Comparison of ENCODE assay signal across 9 cellular contexts in genomic region chr2:26469092-26469710, GRCh38. TPM values are rescaled to one million over a fixed set of nuclear protein-coding genes. Genes with fewer than 3 reads are reported as not detected.
DNase-seq lines count a peak whose midpoint lies in the region; ATAC-seq and TF ChIP-seq lines count a peak whose summit lies in the region.
"Had no signal": no experiment of that assay in that cellular context is flagged by ENCODE, and none has a peak within 500 bp of the region (broad histone marks: within the 10 kb centered on the region; RNA-seq: fewer than 3 reads in every experiment).

No MANE protein-coding gene starts in this region.

- POLR2A ChIA-PET in PC-9 (lab: Charles Lee; ENCODE audit: unreplicated experiment) = no interaction called here

- peaks cover 8% of the 10 kb centered on the region; the same call in 1 of the 2 replicates for H3F3A ChIP-seq in PC-9 (ENCODE audit: insufficient read depth, low read depth)

- DNase-seq in Caki2 (ENCODE audit: low read depth) (peak; percentile 51), HS-5 (ENCODE audit: low read depth) (peak; percentile 14), PC-9 (peak in 1 of 2 experiments; percentile 53), iPS-NIHi11 (ENCODE audit: low spot score) (peak; percentile 79), T-helper 9 cell (no peak)
- peak; percentile 66 to 79 for DNase-seq in activated naive CD4-positive, alpha-beta T cell treated with anti-CD3 and anti-CD28 coated beads, Interleukin-2, amount 50 U/mL, for 72 hours (ENCODE audit: low spot score in 2 of 2)
- peak; percentile 45 to 57 for DNase-seq in stimulated activated CD8-positive, alpha-beta memory T cell treated with anti-CD3 and anti-CD28 coated beads, Interleukin-15, amount 100 ng/mL, for 48 hours (ENCODE audit: low read depth in 2 of 2)

- H3K9me3 ChIP-seq in PC-9 (ENCODE audit: insufficient read depth, low read depth) = peaks cover 18% of the 10 kb centered on the region

- H3K9me3 Mint-ChIP-seq in activated naive CD4-positive, alpha-beta T cell treated with anti-CD3 and anti-CD28 coated beads, Interleukin-2, amount 50 U/mL, for 72 hours = peaks cover 0 to 6% of the 10 kb centered on the region in 2 donors

- intact Hi-C loops in PC-9 (cut with micrococcal nuclease; ENCODE audit: unreplicated experiment) = loop anchor here (5.0 to 10.0 kb wide), 2 partner anchors 124 to 227 kb away; partner anchors contain the start of genes ADGRF3, HADHA, HADHB and SELENOI

- H3K79me2 ChIP-seq in PC-9 (ENCODE audit: low read depth) = no peaks in the 10 kb centered on the region

- CTCF ChIA-PET in PC-9 (lab: Charles Lee) = interaction anchor here (0.6 kb wide), 2 partner anchors 36 to 1532 kb away, joined by 3 read pairs; no protein-coding TSS in a partner anchor

- H4K20me1 ChIP-seq in PC-9 (ENCODE audit: insufficient read depth) = no peaks in the 10 kb centered on the region

- no peak overlapping the region for H2AFZ ChIP-seq in PC-9

- peak; percentile 97 for TF ChIP-seq CTCF in PC-9 (conservative IDR thresholded peaks at IDR 0.05)

- ATAC-seq in activated naive CD4-positive, alpha-beta T cell treated with anti-CD3 and anti-CD28 coated beads, Interleukin-2, amount 50 U/mL, for 72 hours = peak; percentile 59 to 64
- ATAC-seq in HG03439 (IDR thresholded peaks at IDR 0.05; ENCODE audit: unreplicated experiment) = no peak

- no peaks in the 10 kb centered on the region for H3K36me3 ChIP-seq in PC-9 (ENCODE audit: low read depth)
- H3K36me3 ChIP-seq: thoracic aorta had no signal

- in situ Hi-C loops in Caki2 (cut with HindIII; ENCODE audit: low pct_unique_long_range_greater_than_20kb, low sequenced_read_pairs) = no loop called here

- 0 out of 2 replicates have a peak, but pooled peaks cover 5% of the 10 kb centered on the region for H3K4me1 ChIP-seq in PC-9 (replicated peaks; ENCODE audit: insufficient read depth)

- no peaks in the 10 kb centered on the region for H3K27me3 ChIP-seq in PC-9 (ENCODE audit: insufficient read depth, low read depth)

- H3K4me2 ChIP-seq in PC-9 = no peak overlapping the region

- no peak overlapping the region for H3K27ac Mint-ChIP-seq in activated naive CD4-positive, alpha-beta T cell treated with anti-CD3 and anti-CD28 coated beads, Interleukin-2, amount 50 U/mL, for 72 hours

- BruUV-seq in PC-9 (replicated peaks; lab: Mats Ljungman, UMichigan) = no TSS peak

- H3K27ac ChIP-seq in PC-9 = no peak overlapping the region
- H3K27ac ChIP-seq: thoracic aorta had no signal

- H3K4me3 ChIP-seq in PC-9 = no peak overlapping the region
- H3K4me3 ChIP-seq: thoracic aorta had no signal

- no peaks in the 10 kb centered on the region for H3K36me3 Mint-ChIP-seq in activated naive CD4-positive, alpha-beta T cell treated with anti-CD3 and anti-CD28 coated beads, Interleukin-2, amount 50 U/mL, for 72 hours

- H3K9me2 ChIP-seq in PC-9 (ENCODE audit: insufficient read depth) = no peaks in the 10 kb centered on the region

RNA-seq across cellular contexts. Expression of gene OTOF, which starts 8.7 kb away (rescaled TPM):
- not detected in 2 replicates for total RNA-seq in Caki2 (2014; rRNA removed; shearing (Covaris generic); ENCODE audit: low replicate concordance)
- not detected in 2 replicates for total RNA-seq in PC-9 (2021)
- 1 to 10 TPM in 1 of 2 donors, under 1 TPM in 1; 0.16 to 2.7 TPM for total RNA-seq in activated naive CD4-positive, alpha-beta T cell treated with anti-CD3 and anti-CD28 coated beads, Interleukin-2, amount 50 U/mL, for 72 hours
